ENCODE assay signal across 23 cellular contexts in genomic region chr12:68007023-68007422, GRCh38. TPM values are rescaled to one million over a fixed set of nuclear protein-coding genes. Genes with fewer than 3 reads are reported as not detected.
"Had no signal": no experiment of that assay in that cellular context is flagged by ENCODE, and none has a peak within 500 bp of the region (broad histone marks: within the 10 kb centered on the region; RNA-seq: fewer than 3 reads in every experiment).

No MANE protein-coding gene starts in this region.

- ATAC-seq: activated CD8-positive, alpha-beta memory T cell treated with anti-CD3 and anti-CD28 coated beads, Interleukin-2, amount 10 ng/mL, durations not matched to agents 7 days and 5 days; body of pancreas; foreskin keratinocyte; sciatic nerve; upper lobe of right lung had no signal

- H3K4me3 Mint-ChIP-seq: activated CD8-positive, alpha-beta memory T cell treated with anti-CD3 and anti-CD28 coated beads, Interleukin-2, amount 10 ng/mL, durations not matched to agents 7 days and 5 days; activated naive CD8-positive, alpha-beta T cell; activated T-cell treated with anti-CD3 and anti-CD28 coated beads, Interleukin-2, amount 50 U/mL, for 24 hours; nephron progenitor cell had no signal

- H3K27me3 ChIP-seq: body of pancreas, colonic mucosa, esophagus squamous epithelium, stomach, upper lobe of right lung had no signal

- H3K9me3 ChIP-seq: body of pancreas, colonic mucosa, esophagus squamous epithelium, psoas muscle, stomach, thoracic aorta, upper lobe of right lung had no signal

- H3K4me1 ChIP-seq: body of pancreas, colonic mucosa, esophagus squamous epithelium, foreskin keratinocyte, psoas muscle, stomach, upper lobe of right lung had no signal

- DNase-seq: activated CD4-positive, alpha-beta T cell treated with anti-CD3 and anti-CD28 coated beads for 1 hour; activated CD4-positive, alpha-beta T cell treated with anti-CD3 and anti-CD28 coated beads, Interleukin-2, amount 50 U/mL, for 48 hours; activated CD8-positive, alpha-beta memory T cell treated with anti-CD3 and anti-CD28 coated beads, Interleukin-2, amount 10 ng/mL, durations not matched to agents 7 days and 5 days; activated effector memory CD4-positive, alpha-beta T cell treated with anti-CD3 and anti-CD28 coated beads, Interleukin-2, amount 50 U/mL, for 16 hours; activated T-cell treated with anti-CD3 and anti-CD28 coated beads, Interleukin-2, amount 50 U/mL, for 24 hours; amygdala; body of pancreas; central memory CD4-positive, alpha-beta T cell; colonic mucosa; esophagus squamous epithelium; foreskin keratinocyte; nephron progenitor cell; psoas muscle; stimulated activated CD4-positive, alpha-beta T cell treated with anti-CD3 and anti-CD28 coated beads, Interleukin-1b, Interleukin-23, amount 100 ng/mL, for 48 hours; stomach; T-helper 1 cell; T1000; upper lobe of right lung had no signal

- H3K27ac Mint-ChIP-seq: activated CD8-positive, alpha-beta memory T cell treated with anti-CD3 and anti-CD28 coated beads, Interleukin-2, amount 10 ng/mL, durations not matched to agents 7 days and 5 days; activated naive CD8-positive, alpha-beta T cell; activated T-cell treated with anti-CD3 and anti-CD28 coated beads, Interleukin-2, amount 50 U/mL, for 24 hours; nephron progenitor cell had no signal

- H3K9me3 Mint-ChIP-seq: activated T-cell treated with anti-CD3 and anti-CD28 coated beads, Interleukin-2, amount 50 U/mL, for 24 hours had no signal

- H3K36me3 ChIP-seq: colonic mucosa, esophagus squamous epithelium, stomach, thoracic aorta, upper lobe of right lung had no signal

- H3K4me3 ChIP-seq: body of pancreas, colonic mucosa, esophagus squamous epithelium, psoas muscle, stomach, thoracic aorta, upper lobe of right lung had no signal

- H3K27ac ChIP-seq: body of pancreas, colonic mucosa, esophagus squamous epithelium, foreskin keratinocyte, psoas muscle, stomach, thoracic aorta, upper lobe of right lung had no signal

- H3K27me3 Mint-ChIP-seq: activated CD8-positive, alpha-beta memory T cell treated with anti-CD3 and anti-CD28 coated beads, Interleukin-2, amount 10 ng/mL, durations not matched to agents 7 days and 5 days; activated T-cell treated with anti-CD3 and anti-CD28 coated beads, Interleukin-2, amount 50 U/mL, for 24 hours had no signal

RNA-seq across cellular contexts. Expression of gene IFNG-AS1, which starts 17.8 kb away (rescaled TPM):
- total RNA-seq: body of pancreas, colonic mucosa, foreskin keratinocyte, kidney epithelial cell, mesenteric fat pad, stomach, upper lobe of right lung had no signal
- polyA plus RNA-seq: foreskin keratinocyte, stomach had no signal
